ENCODE assay signal across 24 cellular contexts in the genomic region with DNA sequence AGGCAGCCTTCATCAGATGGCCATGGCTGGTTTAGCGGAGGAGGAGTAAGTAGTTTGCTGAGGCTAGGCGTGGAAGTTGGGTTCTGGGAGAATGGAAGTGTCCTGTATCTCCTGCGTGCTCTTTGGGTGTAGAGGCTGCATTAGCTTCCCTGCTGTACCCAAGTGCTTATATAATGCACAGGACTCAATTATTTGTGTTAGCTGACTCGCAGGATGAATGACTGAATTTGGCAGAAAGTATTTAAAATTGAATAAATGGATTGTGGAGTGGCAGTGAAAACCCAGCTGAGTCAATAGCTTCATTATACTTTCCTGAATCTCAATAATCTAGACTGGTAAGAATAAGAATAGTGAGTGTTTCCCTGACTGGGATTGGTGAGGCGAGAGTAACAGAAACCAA.
"Had no signal": no experiment of that assay in that cellular context is flagged by ENCODE, and none has a peak within 500 bp of the region (broad histone marks: within the 10 kb centered on the region; RNA-seq: fewer than 3 reads in every experiment).

No MANE protein-coding gene starts in this region.

- DNase-seq: activated CD4-positive, alpha-beta T cell treated with anti-CD3 and anti-CD28 coated beads for 36 hours; activated CD4-positive, alpha-beta T cell treated with anti-CD3 and anti-CD28 coated beads, Interleukin-2, amount 50 U/mL, for 4 hours; activated effector memory CD4-positive, alpha-beta T cell treated with anti-CD3 and anti-CD28 coated beads, Interleukin-2, amount 50 U/mL, for 16 hours; activated naive CD4-positive, alpha-beta T cell treated with anti-CD3 and anti-CD28 coated beads, Interleukin-2, amount 10 ng/mL, durations not matched to agents 7 days and 5 days; activated T-cell treated with anti-CD3 and anti-CD28 coated beads, Interleukin-2, amount 50 U/mL, for 72 hours; body of pancreas; caudate nucleus; dermis blood vessel endothelial cell; effector CD8-positive, alpha-beta T cell; hippocampal formation; left ventricle myocardium inferior; midbrain; ovary; stimulated activated CD4-positive, alpha-beta T cell treated with anti-CD3 and anti-CD28 coated beads, Interleukin-4, amount 100 ng/mL, for 1 hour; stimulated activated naive CD4-positive, alpha-beta T cell; T1000; upper lobe of left lung had no signal

- H3K9me3 ChIP-seq: body of pancreas, left ventricle myocardium inferior, neutrophil, ovary, prostate gland, thoracic aorta, upper lobe of left lung had no signal

- H3K36me3 ChIP-seq: ovary had no signal

- H3K27ac ChIP-seq: body of pancreas, left ventricle myocardium inferior, neutrophil, ovary, prostate gland, thoracic aorta, upper lobe of left lung had no signal

- H3K4me1 Mint-ChIP-seq: activated CD4-positive, alpha-beta T cell treated with anti-CD3 and anti-CD28 coated beads for 36 hours; activated naive CD4-positive, alpha-beta T cell treated with anti-CD3 and anti-CD28 coated beads, Interleukin-2, amount 10 ng/mL, durations not matched to agents 7 days and 5 days; nephron; WTC11 had no signal

- ATAC-seq: activated CD4-positive, alpha-beta T cell treated with anti-CD3 and anti-CD28 coated beads for 36 hours; body of pancreas; esophagus mucosa; WTC11 had no signal

- H3K27me3 Mint-ChIP-seq: activated CD4-positive, alpha-beta T cell treated with anti-CD3 and anti-CD28 coated beads for 36 hours had no signal

- H3K4me3 ChIP-seq: body of pancreas, left ventricle myocardium inferior, ovary, prostate gland, thoracic aorta, upper lobe of left lung had no signal

- H3K9me3 Mint-ChIP-seq: activated naive CD4-positive, alpha-beta T cell treated with anti-CD3 and anti-CD28 coated beads, Interleukin-2, amount 10 ng/mL, durations not matched to agents 7 days and 5 days; activated T-cell treated with anti-CD3 and anti-CD28 coated beads, Interleukin-2, amount 50 U/mL, for 72 hours; nephron; T-helper 1 cell treated with Interleukin-12 subunit alpha and Interleukin-12 subunit beta and Interleukin-4 antibody, amounts not matched to agents 30 μg/mL and 1 μg/mL, for 36 hours had no signal

- H3K27ac Mint-ChIP-seq: activated CD4-positive, alpha-beta T cell treated with anti-CD3 and anti-CD28 coated beads for 36 hours; activated naive CD4-positive, alpha-beta T cell treated with anti-CD3 and anti-CD28 coated beads, Interleukin-2, amount 10 ng/mL, durations not matched to agents 7 days and 5 days; nephron; T-helper 1 cell treated with Interleukin-12 subunit alpha and Interleukin-12 subunit beta and Interleukin-4 antibody, amounts not matched to agents 30 μg/mL and 1 μg/mL, for 36 hours; WTC11 had no signal

- H3K27me3 ChIP-seq: body of pancreas, ovary, upper lobe of left lung had no signal

- H3K4me3 Mint-ChIP-seq: activated CD4-positive, alpha-beta T cell treated with anti-CD3 and anti-CD28 coated beads for 36 hours; activated naive CD4-positive, alpha-beta T cell treated with anti-CD3 and anti-CD28 coated beads, Interleukin-2, amount 10 ng/mL, durations not matched to agents 7 days and 5 days; activated T-cell treated with anti-CD3 and anti-CD28 coated beads, Interleukin-2, amount 50 U/mL, for 72 hours; nephron; T-helper 1 cell treated with Interleukin-12 subunit alpha and Interleukin-12 subunit beta and Interleukin-4 antibody, amounts not matched to agents 30 μg/mL and 1 μg/mL, for 36 hours; WTC11 had no signal

- H3K4me1 ChIP-seq: body of pancreas, left ventricle myocardium inferior, prostate gland, upper lobe of left lung had no signal
